ENCODE assay signal across 17 cellular contexts in the genomic region with DNA sequence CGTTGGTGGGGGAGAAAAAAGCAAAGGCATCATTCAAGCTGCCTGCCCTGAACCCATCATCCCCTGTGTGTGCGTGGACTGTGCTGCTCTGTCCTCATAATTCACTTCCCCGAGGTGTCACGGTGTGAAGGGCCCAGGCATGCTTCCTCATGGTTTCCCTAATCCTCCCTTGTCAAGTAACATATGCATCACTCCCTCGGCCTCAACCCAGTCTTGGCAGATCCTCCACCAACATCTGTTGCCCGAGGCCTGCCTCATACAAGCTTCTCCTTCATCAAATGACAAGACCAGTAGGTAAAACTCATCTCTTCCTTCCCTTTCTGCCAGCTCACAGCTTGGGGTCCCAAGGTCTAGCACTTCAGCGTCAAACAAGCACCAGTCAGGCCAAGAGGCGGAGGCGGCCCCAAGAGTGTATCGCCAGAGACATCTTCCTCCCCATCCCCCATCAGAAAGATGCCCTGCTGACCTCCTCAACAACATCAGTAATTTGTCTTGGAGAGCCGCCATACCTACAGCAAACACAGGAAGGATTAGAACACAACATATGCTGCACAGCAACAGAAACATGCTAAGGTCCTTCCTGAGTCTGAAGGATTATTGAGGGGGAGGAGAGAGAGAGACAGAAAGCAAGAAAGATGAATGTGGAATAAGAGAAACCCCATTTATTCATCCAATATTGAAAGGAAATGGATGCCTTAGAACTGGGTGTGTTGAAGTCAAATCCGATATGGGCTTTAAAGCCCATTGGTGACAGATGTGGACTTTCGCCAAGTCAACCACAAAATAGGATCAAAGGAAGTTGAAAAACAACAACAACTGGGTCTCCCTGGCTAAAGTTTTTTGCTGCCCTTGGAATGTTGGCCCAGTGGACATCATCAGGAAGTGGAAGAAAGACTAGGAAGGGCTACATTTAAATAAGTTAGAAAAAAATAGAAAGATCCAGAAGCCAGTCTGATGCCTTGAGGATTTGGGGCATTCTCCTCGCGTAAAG. TPM values are rescaled to one million over a fixed set of nuclear protein-coding genes. Genes with fewer than 3 reads are reported as not detected.
DNase-seq lines count a peak whose midpoint lies in the region; ATAC-seq and TF ChIP-seq lines count a peak whose summit lies in the region.
"Had no signal": no experiment of that assay in that cellular context is flagged by ENCODE, and none has a peak within 500 bp of the region (broad histone marks: within the 10 kb centered on the region; RNA-seq: fewer than 3 reads in every experiment).

No MANE protein-coding gene starts in this region.

- H3K27ac ChIP-seq in VCaP, result peak overlapping the region; percentile 1; the same call in 1 of the 2 replicates
- H3K27ac ChIP-seq: skin epidermis, testis had no signal

- no peak overlapping the region for H3K4me3 Mint-ChIP-seq in mesothelial cell of epicardium
- H3K4me3 Mint-ChIP-seq: activated CD8-positive, alpha-beta memory T cell treated with anti-CD3 and anti-CD28 coated beads, Interleukin-2, amount 10 ng/mL, durations not matched to agents 7 days and 5 days; memory B cell; T-helper 17 cell had no signal

- H3K9me3 Mint-ChIP-seq in mesothelial cell of epicardium, result peaks cover 14% of the 10 kb centered on the region

- TF ChIP-seq CTCF in AG10803 (conservative IDR thresholded peaks at IDR 0.05; ENCODE audit: low read length) (no peak), VCaP (conservative IDR thresholded peaks at IDR 0.05) (no peak), mesothelial cell of epicardium (IDR thresholded peaks at IDR 0.05; ENCODE audit: unreplicated experiment) (no peak)

- no peaks in the 10 kb centered on the region for H3K36me3 Mint-ChIP-seq in mesothelial cell of epicardium
- H3K36me3 Mint-ChIP-seq: activated CD8-positive, alpha-beta memory T cell treated with anti-CD3 and anti-CD28 coated beads, Interleukin-2, amount 10 ng/mL, durations not matched to agents 7 days and 5 days; memory B cell had no signal

- H3K27me3 Mint-ChIP-seq in mesothelial cell of epicardium (ENCODE audit: low read depth), result no peaks in the 10 kb centered on the region
- H3K27me3 Mint-ChIP-seq: activated CD8-positive, alpha-beta memory T cell treated with anti-CD3 and anti-CD28 coated beads, Interleukin-2, amount 10 ng/mL, durations not matched to agents 7 days and 5 days; memory B cell; T-helper 17 cell had no signal

- ATAC-seq in HG03196 (IDR thresholded peaks at IDR 0.05; ENCODE audit: unreplicated experiment), result no peak
- no peak for ATAC-seq in GM18517 (IDR thresholded peaks at IDR 0.05; ENCODE audit: unreplicated experiment)
- ATAC-seq: activated CD8-positive, alpha-beta memory T cell treated with anti-CD3 and anti-CD28 coated beads, Interleukin-2, amount 10 ng/mL, durations not matched to agents 7 days and 5 days; T-helper 17 cell had no signal

- DNase-seq in AG10803 (ENCODE audit: low read depth) (peak; percentile 11), MG63 (peak; percentile 61), mesothelial cell of epicardium (ENCODE audit: low spot score in 2 of 2, unreplicated experiment in 2 of 2) (no peak), dedifferentiated amniotic fluid mesenchymal stem cell (ENCODE audit: extremely low spot score) (no peak), globus pallidus (ENCODE audit: low spot score) (no peak)
- DNase-seq: activated CD4-positive, CD25-positive, alpha-beta regulatory T cell treated with anti-CD3 and anti-CD28 coated beads, Interleukin-2, amount 50 U/mL, for 72 hours; activated CD8-positive, alpha-beta memory T cell treated with anti-CD3 and anti-CD28 coated beads, Interleukin-2, amount 10 ng/mL, durations not matched to agents 7 days and 5 days; activated effector memory CD4-positive, alpha-beta T cell treated with anti-CD3 and anti-CD28 coated beads, Interleukin-2, amount 50 U/mL, for 16 hours; BE2C; NK-92 treated with Interleukin-12 subunit alpha and Interleukin-12 subunit beta, amount 100 ng/mL, for 24 hours; T-helper 17 cell; testis had no signal

- no peaks in the 10 kb centered on the region for H3K9me3 ChIP-seq in MG63
- H3K9me3 ChIP-seq: BE2C, testis had no signal

- H3K4me3 ChIP-seq in AG10803 (ENCODE audit: low read length) (no peak overlapping the region), MG63 (no peak overlapping the region)
- H3K4me3 ChIP-seq: skin epidermis, testis had no signal

- peak overlapping the region; percentile 4 for H3K27ac Mint-ChIP-seq in mesothelial cell of epicardium
- H3K27ac Mint-ChIP-seq: activated CD8-positive, alpha-beta memory T cell treated with anti-CD3 and anti-CD28 coated beads, Interleukin-2, amount 10 ng/mL, durations not matched to agents 7 days and 5 days; memory B cell; T-helper 17 cell had no signal

- peaks cover 8% of the 10 kb centered on the region for H3K4me1 Mint-ChIP-seq in mesothelial cell of epicardium
- H3K4me1 Mint-ChIP-seq: activated CD8-positive, alpha-beta memory T cell treated with anti-CD3 and anti-CD28 coated beads, Interleukin-2, amount 10 ng/mL, durations not matched to agents 7 days and 5 days; memory B cell; T-helper 17 cell had no signal

- H3K27me3 ChIP-seq in MG63, result no peaks in the 10 kb centered on the region
- H3K27me3 ChIP-seq: BE2C, testis had no signal

- H3K36me3 ChIP-seq in MG63, result no peaks in the 10 kb centered on the region
- H3K36me3 ChIP-seq: BE2C had no signal

RNA-seq across cellular contexts. Expression of gene SOX9, which starts 38.4 kb away (rescaled TPM):
- 0.82 and 3.0 TPM in 2 replicates for total RNA-seq in MG63 (2014; rRNA removed; shearing (Covaris generic); ENCODE audit: low replicate concordance)
- 43.2 to 47.8 TPM (median 47.1 TPM) in 3 replicates for total RNA-seq in mesothelial cell of epicardium
- total RNA-seq: activated CD8-positive, alpha-beta memory T cell treated with anti-CD3 and anti-CD28 coated beads, Interleukin-2, amount 10 ng/mL, durations not matched to agents 7 days and 5 days; T-helper 17 cell had no signal

Comparison
In these comparisons a context has a peak if more than half of its experiments do, and no peak if none do; other contexts are left out.
1. DNase-seq: peak in AG10803 (single experiment) and MG63 (single experiment); none in mesothelial cell of epicardium (0 of 2), dedifferentiated amniotic fluid mesenchymal stem cell (single experiment) and globus pallidus (single experiment).
2. RNA of gene SOX9, which starts 38.4 kb away (total RNA-seq): 43.2 to 47.8 TPM in mesothelial cell of epicardium; 0.82 to 3.0 TPM in MG63; every median in the first group is over 10 times any median in the second.